19 cellular contexts compared by ENCODE assay signal in the genomic region with DNA sequence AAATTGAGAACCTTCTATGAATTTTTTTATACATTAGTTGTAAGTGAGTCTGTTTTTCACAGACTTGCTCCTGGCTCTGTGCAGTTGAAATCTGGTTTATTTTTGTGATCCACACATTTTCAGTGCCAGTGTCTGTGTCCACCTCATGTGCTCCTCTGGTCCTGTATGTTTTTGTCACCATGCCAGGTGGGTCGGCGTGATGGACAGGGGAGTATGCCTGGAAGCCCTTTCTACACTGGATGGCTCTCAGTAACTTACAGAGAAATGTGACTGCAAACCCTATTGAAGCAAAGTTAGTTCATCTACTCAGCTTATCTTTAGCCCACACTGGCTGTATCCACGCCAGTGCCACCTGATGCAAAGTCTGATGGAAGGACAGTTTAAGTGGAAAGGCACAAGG.
"Had no signal": no experiment of that assay in that cellular context is flagged by ENCODE, and none has a peak within 500 bp of the region (broad histone marks: within the 10 kb centered on the region; RNA-seq: fewer than 3 reads in every experiment).

No MANE protein-coding gene starts in this region.

- H3K4me1 ChIP-seq: testis had no signal

- DNase-seq: activated CD4-positive, alpha-beta T cell treated with anti-CD3 and anti-CD28 coated beads, Interleukin-2, amount 10 ng/mL, durations not matched to agents 24 days and 14 days; activated CD8-positive, alpha-beta T cell treated with anti-CD3 and anti-CD28 coated beads for 36 hours; activated naive CD4-positive, alpha-beta T cell treated with anti-CD3 and anti-CD28 coated beads, Interleukin-2, amount 50 U/mL, for 16 hours; activated T-cell treated with anti-CD3 and anti-CD28 coated beads, Interleukin-2, amount 50 U/mL, for 24 hours; heart right ventricle; immature natural killer cell; lower lobe of right lung; nucleus accumbens; right cardiac atrium; stimulated activated CD4-positive, alpha-beta T cell treated with anti-CD3 and anti-CD28 coated beads, Interleukin-4, amount 100 ng/mL, for 24 hours; T-helper 1 cell; T-helper 9 cell; testis; upper lobe of left lung had no signal

- H3K27ac ChIP-seq: coronary artery, lower lobe of right lung, testis had no signal

- H3K4me2 ChIP-seq: smooth muscle cell had no signal

- H3K9me3 ChIP-seq: gastroesophageal sphincter, heart right ventricle, lower lobe of right lung, testis, upper lobe of left lung had no signal

- H3K27me3 ChIP-seq: gastroesophageal sphincter, heart right ventricle, testis, upper lobe of left lung had no signal

- ATAC-seq: activated CD8-positive, alpha-beta T cell treated with anti-CD3 and anti-CD28 coated beads for 36 hours; gastroesophageal sphincter; heart right ventricle; lower lobe of right lung; natural killer cell treated with Interleukin-12 subunit alpha and Interleukin-12 subunit beta and Interleukin-15 and Interleukin-18, amount 100 ng/mL, for 72 hours; right cardiac atrium; stimulated activated effector memory CD8-positive, alpha-beta T cell treated with anti-CD3 and anti-CD28 coated beads, Interleukin-12 subunit alpha, Interleukin-12 subunit beta, amount 100 ng/mL, for 72 hours had no signal

- H3K4me3 ChIP-seq: coronary artery, gastroesophageal sphincter, heart right ventricle, lower lobe of right lung, smooth muscle cell, testis, upper lobe of left lung had no signal

- H3K36me3 ChIP-seq: gastroesophageal sphincter, heart right ventricle, lower lobe of right lung, upper lobe of left lung had no signal
